7 cellular contexts compared by ENCODE assay signal in the genomic region with DNA sequence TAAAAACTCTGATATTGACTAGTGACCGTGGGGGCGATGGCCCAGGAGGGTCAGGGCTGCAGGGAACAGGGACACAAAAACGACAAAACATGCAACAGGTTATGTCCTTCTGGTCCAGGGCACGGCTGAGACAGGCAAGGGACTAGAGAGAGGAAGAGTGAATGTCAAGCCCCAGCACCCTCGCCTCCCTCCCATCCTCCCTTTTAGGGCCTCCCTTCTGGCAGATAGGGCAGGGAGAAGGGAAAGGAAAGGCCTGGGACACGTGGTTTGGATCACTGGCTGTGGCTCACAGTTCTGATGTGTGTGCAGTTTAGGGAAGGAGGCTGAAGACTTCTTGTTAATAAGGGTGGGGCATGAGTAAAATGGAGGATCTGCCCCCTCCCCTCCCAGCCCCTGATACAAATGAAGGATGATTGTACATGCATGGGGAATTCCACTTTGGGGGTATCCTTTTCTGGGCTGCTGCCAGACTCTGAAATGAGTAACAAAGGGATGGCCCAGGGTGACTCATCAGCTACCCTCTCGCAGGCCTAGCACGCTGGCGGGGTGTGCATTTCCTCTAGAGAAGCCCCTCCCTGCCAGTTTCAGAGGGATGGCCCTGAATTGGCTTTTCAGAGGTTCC. TPM values are rescaled to one million over a fixed set of nuclear protein-coding genes. Genes with fewer than 3 reads are reported as not detected.
DNase-seq lines count a peak whose midpoint lies in the region; ATAC-seq and TF ChIP-seq lines count a peak whose summit lies in the region.

No MANE protein-coding gene starts in this region.

- H3K27me3 ChIP-seq in Panc1 (ENCODE audit: control insufficient read depth, insufficient read depth, low read length), result no peaks in the 10 kb centered on the region
- H3K27me3 ChIP-seq in psoas muscle (ENCODE audit: insufficient read depth in 3 of 3, low read length in 2 of 3), result no peaks in the 10 kb centered on the region

- DNase-seq in Panc1 (ENCODE audit: low read depth, low spot score) (peak; percentile 88), fibroblast of villous mesenchyme (ENCODE audit: low read depth) (peak; percentile 91), psoas muscle (peak; percentile 79 to 81), ureter (ENCODE audit: low spot score) (peak; percentile 87)
- DNase-seq in activated T-helper 2 cell treated with anti-CD3 and anti-CD28 coated beads, Interferon-gamma antibody, Interleukin-2, Interleukin-4, amounts not matched to agents 10 μg/mL and 5 μg/mL and 100 μg/mL, durations not matched to agents 14 hours and 24 hours and 36 hours (ENCODE audit: low spot score), result peak; percentile 79

- peaks cover 22% of the 10 kb centered on the region for H3K4me1 ChIP-seq in Panc1 (ENCODE audit: control insufficient read depth, insufficient read depth, low read length)
- H3K4me1 ChIP-seq in psoas muscle, result peaks cover 30% of the 10 kb centered on the region

- no peaks in the 10 kb centered on the region for H3K9me3 ChIP-seq in Panc1 (ENCODE audit: control insufficient read depth, insufficient read depth, low read depth, low read length)
- no peaks in the 10 kb centered on the region for H3K9me3 ChIP-seq in psoas muscle

- CTCF ChIA-PET in Panc1 (lab: Charles Lee), result no interaction called here

- peaks cover 64% of the 10 kb centered on the region for H3K4me1 Mint-ChIP-seq in activated T-helper 2 cell treated with anti-CD3 and anti-CD28 coated beads, Interferon-gamma antibody, Interleukin-2, Interleukin-4, amounts not matched to agents 10 μg/mL and 5 μg/mL and 100 μg/mL, durations not matched to agents 14 hours and 24 hours and 36 hours (ENCODE audit: low read depth)

- in situ Hi-C loops in Panc1 (cut with HindIII; ENCODE audit: low pct_unique_long_range_greater_than_20kb, low sequenced_read_pairs), result no loop called here

- peak; percentile 93 for ATAC-seq in GM18873 (IDR thresholded peaks at IDR 0.05; ENCODE audit: low FRiP score, unreplicated experiment)
- peak; percentile 86 for ATAC-seq in HG03039 (IDR thresholded peaks at IDR 0.05; ENCODE audit: unreplicated experiment)
- ATAC-seq in Panc1, result peak; percentile 80
- peak; percentile 53 to 74 (median 72) for ATAC-seq in psoas muscle

- H3K4me3 ChIP-seq in Panc1 (ENCODE audit: low read depth in 2 of 2, low read length in 2 of 2) (no peak overlapping the region), fibroblast of villous mesenchyme (ENCODE audit: low read depth, low read length) (no peak overlapping the region), psoas muscle (no peak overlapping the region)

- no peaks in the 10 kb centered on the region for H3K27me3 Mint-ChIP-seq in activated T-helper 2 cell treated with anti-CD3 and anti-CD28 coated beads, Interferon-gamma antibody, Interleukin-2, Interleukin-4, amounts not matched to agents 10 μg/mL and 5 μg/mL and 100 μg/mL, durations not matched to agents 14 hours and 24 hours and 36 hours (ENCODE audit: low read depth)

- intact Hi-C loops in Panc1 (cut with micrococcal nuclease; ENCODE audit: unreplicated experiment), result no loop called here
- intact Hi-C loops in activated T-helper 2 cell treated with anti-CD3 and anti-CD28 coated beads, Interferon-gamma antibody, Interleukin-2, Interleukin-4, amounts not matched to agents 10 μg/mL and 5 μg/mL and 100 μg/mL, durations not matched to agents 14 hours and 24 hours and 36 hours (cut with micrococcal nuclease), result loop anchor here (1.0 to 2.0 kb wide), 5 partner anchors 8 to 118 kb away; partner anchors contain the start of gene CAPN2
- intact Hi-C loops in psoas muscle (cut with DNase I), result no loop called here

- H3K36me3 ChIP-seq in Panc1 (ENCODE audit: control insufficient read depth, insufficient read depth, low read length) (no peaks in the 10 kb centered on the region; the same call in 1 of the 2 replicates), psoas muscle (ENCODE audit: insufficient read depth in 1 of 2, low read depth in 1 of 2) (peaks cover 0 to 41% of the 10 kb centered on the region in 2 donors)

- peak overlapping the region; percentile 97 for H3K27ac Mint-ChIP-seq in activated T-helper 2 cell treated with anti-CD3 and anti-CD28 coated beads, Interferon-gamma antibody, Interleukin-2, Interleukin-4, amounts not matched to agents 10 μg/mL and 5 μg/mL and 100 μg/mL, durations not matched to agents 14 hours and 24 hours and 36 hours

- BruUV-seq in Panc1 (replicated peaks; lab: Mats Ljungman, UMichigan), result no TSS peak

- H3K27ac ChIP-seq in Panc1 (ENCODE audit: low read length), result peak overlapping the region; percentile 44
- H3K27ac ChIP-seq in psoas muscle, result peak overlapping the region; percentile 64

- peaks cover 73% of the 10 kb centered on the region for H3K36me3 Mint-ChIP-seq in activated T-helper 2 cell treated with anti-CD3 and anti-CD28 coated beads, Interferon-gamma antibody, Interleukin-2, Interleukin-4, amounts not matched to agents 10 μg/mL and 5 μg/mL and 100 μg/mL, durations not matched to agents 14 hours and 24 hours and 36 hours (ENCODE audit: low read depth)

- TF ChIP-seq CTCF in Panc1 (IDR thresholded peaks at IDR 0.05), result no peak
- TF ChIP-seq CTCF in fibroblast of villous mesenchyme (IDR thresholded peaks at IDR 0.05; ENCODE audit: insufficient read depth, low read depth, low read length), result no peak
- no peak for TF ChIP-seq CTCF in psoas muscle (IDR thresholded peaks at IDR 0.05)

- POLR2A ChIA-PET in Panc1 (lab: Charles Lee), result no interaction called here

- WGBS in psoas muscle, 3 donors, result 43 to 53% (median 48%) methylated on average over 9 of the region's 9 CpGs

- no peaks in the 10 kb centered on the region for H3K9me3 Mint-ChIP-seq in activated T-helper 2 cell treated with anti-CD3 and anti-CD28 coated beads, Interferon-gamma antibody, Interleukin-2, Interleukin-4, amounts not matched to agents 10 μg/mL and 5 μg/mL and 100 μg/mL, durations not matched to agents 14 hours and 24 hours and 36 hours

- H3K4me3 Mint-ChIP-seq in activated T-helper 2 cell treated with anti-CD3 and anti-CD28 coated beads, Interferon-gamma antibody, Interleukin-2, Interleukin-4, amounts not matched to agents 10 μg/mL and 5 μg/mL and 100 μg/mL, durations not matched to agents 14 hours and 24 hours and 36 hours (ENCODE audit: low read depth), result peak overlapping the region; percentile 72

RNA-seq across cellular contexts. Expression of gene CAPN2, which starts 14.2 kb away (rescaled TPM):
- total RNA-seq in Panc1 (2021; ENCODE audit: unreplicated experiment) (171 TPM), fibroblast of villous mesenchyme (408 and 512 TPM in 2 replicates), psoas muscle (100 to 1,000 TPM in 3 of 4 donors, 10 to 100 TPM in 1; 77.1 to 151 (median 105) TPM), ureter (151 TPM)
- polyA plus RNA-seq in Panc1 (2012; ENCODE audit: insufficient read length), result 189 TPM
- 91.3 and 93.5 TPM in 2 replicates for total RNA-seq in activated T-helper 2 cell treated with anti-CD3 and anti-CD28 coated beads, Interferon-gamma antibody, Interleukin-2, Interleukin-4, amounts not matched to agents 10 μg/mL and 5 μg/mL and 100 μg/mL, durations not matched to agents 14 hours and 24 hours and 36 hours
- 100 to 1,000 TPM in 1 of 3 donors, 10 to 100 TPM in 2; 47.6 to 157 (median 73.2) TPM for polyA plus RNA-seq in psoas muscle
